In genomic region chr14:85974602-85975001, GRCh38 we compare ENCODE assay signal across 23 cellular contexts.
"Had no signal": no experiment of that assay in that cellular context is flagged by ENCODE, and none has a peak within 500 bp of the region (broad histone marks: within the 10 kb centered on the region; RNA-seq: fewer than 3 reads in every experiment).

No MANE protein-coding gene starts in this region.

- H3K4me1 ChIP-seq: colonic mucosa, esophagus muscularis mucosa, esophagus squamous epithelium, foreskin keratinocyte, gastrocnemius medialis, gastroesophageal sphincter, heart left ventricle had no signal

- H3K36me3 ChIP-seq: colonic mucosa, esophagus muscularis mucosa, esophagus squamous epithelium, gastrocnemius medialis, gastroesophageal sphincter, heart left ventricle had no signal

- H3K27ac ChIP-seq: colonic mucosa, coronary artery, dorsolateral prefrontal cortex, epithelial cell of prostate, esophagus muscularis mucosa, esophagus squamous epithelium, foreskin keratinocyte, gastrocnemius medialis, gastroesophageal sphincter, heart left ventricle had no signal

- ATAC-seq: effector memory CD8-positive, alpha-beta T cell; esophagus mucosa; foreskin keratinocyte; gastrocnemius medialis; gastroesophageal sphincter; heart left ventricle had no signal

- H3K4me3 ChIP-seq: colonic mucosa, coronary artery, dorsolateral prefrontal cortex, esophagus muscularis mucosa, esophagus squamous epithelium, gastrocnemius medialis, gastroesophageal sphincter, heart left ventricle had no signal

- H3K9me3 ChIP-seq: colonic mucosa, esophagus squamous epithelium, gastrocnemius medialis had no signal

- H3K27me3 ChIP-seq: colonic mucosa, dorsolateral prefrontal cortex, esophagus muscularis mucosa, esophagus squamous epithelium, foreskin keratinocyte, gastrocnemius medialis, gastroesophageal sphincter, heart left ventricle had no signal

- DNase-seq: colonic mucosa; cortex of kidney; dermis blood vessel endothelial cell; dorsolateral prefrontal cortex; effector CD4-positive, alpha-beta T cell; effector CD8-positive, alpha-beta T cell; effector memory CD4-positive, alpha-beta T cell; effector memory CD8-positive, alpha-beta T cell; endodermal cell; erythroblast; esophagus squamous epithelium; foreskin fibroblast; foreskin keratinocyte; foreskin melanocyte; gastrocnemius medialis; glutamatergic neuron; head of caudate nucleus; heart left ventricle had no signal
